31 cellular contexts compared by ENCODE assay signal in the genomic region with DNA sequence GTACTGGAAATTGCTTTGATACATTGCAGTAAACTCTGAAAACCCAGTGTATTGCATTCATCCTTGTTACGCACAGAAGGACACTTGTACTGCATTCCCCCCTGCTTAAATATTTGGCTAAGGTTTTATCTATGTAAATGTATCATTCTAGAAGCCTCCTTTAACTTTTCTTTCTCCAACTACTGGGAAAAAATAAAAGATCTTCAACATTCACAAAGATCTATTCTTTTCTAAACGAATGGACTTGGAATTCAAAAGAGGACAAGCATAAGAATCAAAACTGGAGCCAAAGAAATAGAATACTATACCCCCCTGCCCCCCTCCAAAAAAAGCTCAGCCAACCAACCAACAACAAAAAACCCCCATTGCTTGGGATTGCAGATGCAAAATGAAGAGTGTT.
"Had no signal": no experiment of that assay in that cellular context is flagged by ENCODE, and none has a peak within 500 bp of the region (broad histone marks: within the 10 kb centered on the region; RNA-seq: fewer than 3 reads in every experiment).

No MANE protein-coding gene starts in this region.

- ATAC-seq: activated CD4-positive, CD25-positive, alpha-beta regulatory T cell treated with anti-CD3 and anti-CD28 coated beads, Interleukin-2, amount 50 U/mL, for 24 hours; activated CD8-positive, alpha-beta T cell treated with anti-CD3 and anti-CD28 coated beads for 36 hours; activated naive CD8-positive, alpha-beta T cell treated with anti-CD3 and anti-CD28 coated beads, Interleukin-2, amount 50 U/mL, for 24 hours; activated T-cell treated with anti-CD3 and anti-CD28 coated beads, Interleukin-2, amount 50 U/mL, for 4 hours; activated T-helper 17 cell treated with anti-CD3 and anti-CD28 coated beads, Interleukin-2, amount 50 U/mL, for 72 hours; body of pancreas; effector memory CD8-positive, alpha-beta T cell; gastroesophageal sphincter; T-helper 17 cell had no signal

- H3K9me3 ChIP-seq: adrenal gland, body of pancreas, esophagus squamous epithelium, gastroesophageal sphincter had no signal

- H3K27ac ChIP-seq: adrenal gland, body of pancreas, esophagus squamous epithelium, gastroesophageal sphincter, WERI-Rb-1 had no signal

- H3K27ac Mint-ChIP-seq: activated B cell treated with CpG ODN at 0.5 μM for 24 hours; activated CD8-positive, alpha-beta T cell treated with anti-CD3 and anti-CD28 coated beads for 36 hours; activated naive CD4-positive, alpha-beta T cell treated with anti-CD3 and anti-CD28 coated beads for 36 hours; activated naive CD4-positive, alpha-beta T cell treated with anti-CD3 and anti-CD28 coated beads, Interleukin-2, amount 50 U/mL, for 24 hours; activated naive CD8-positive, alpha-beta T cell treated with anti-CD3 and anti-CD28 coated beads for 36 hours; activated naive CD8-positive, alpha-beta T cell treated with anti-CD3 and anti-CD28 coated beads, Interleukin-2, amount 50 U/mL, for 24 hours; activated T-helper 17 cell treated with anti-CD3 and anti-CD28 coated beads, Interleukin-2, amount 50 U/mL, for 72 hours; effector memory CD8-positive, alpha-beta T cell; T-helper 17 cell; T-helper 2 cell treated with Interferon-gamma antibody and Interleukin-4, amounts not matched to agents 5 μg/mL and 100 μg/mL, for 36 hours had no signal

- H3K27me3 ChIP-seq: adrenal gland, body of pancreas, esophagus squamous epithelium, gastroesophageal sphincter had no signal

- H3K36me3 Mint-ChIP-seq: activated naive CD8-positive, alpha-beta T cell treated with anti-CD3 and anti-CD28 coated beads for 36 hours had no signal

- H3K36me3 ChIP-seq: adrenal gland, WERI-Rb-1 had no signal

- H3K27me3 Mint-ChIP-seq: activated B cell treated with CpG ODN at 0.5 μM for 24 hours; activated CD8-positive, alpha-beta T cell treated with anti-CD3 and anti-CD28 coated beads for 36 hours; activated naive CD4-positive, alpha-beta T cell treated with anti-CD3 and anti-CD28 coated beads, Interleukin-2, amount 50 U/mL, for 24 hours; activated naive CD8-positive, alpha-beta T cell treated with anti-CD3 and anti-CD28 coated beads for 36 hours; activated naive CD8-positive, alpha-beta T cell treated with anti-CD3 and anti-CD28 coated beads, Interleukin-2, amount 50 U/mL, for 24 hours; activated T-helper 17 cell treated with anti-CD3 and anti-CD28 coated beads, Interleukin-2, amount 50 U/mL, for 72 hours; effector memory CD8-positive, alpha-beta T cell; T-helper 17 cell had no signal

- H3K4me1 ChIP-seq: adrenal gland, body of pancreas, esophagus squamous epithelium had no signal

- H3K9me3 Mint-ChIP-seq: activated B cell treated with CpG ODN at 0.5 μM for 24 hours; activated CD8-positive, alpha-beta T cell treated with anti-CD3 and anti-CD28 coated beads for 36 hours; activated naive CD4-positive, alpha-beta T cell treated with anti-CD3 and anti-CD28 coated beads for 36 hours; activated naive CD4-positive, alpha-beta T cell treated with anti-CD3 and anti-CD28 coated beads, Interleukin-2, amount 50 U/mL, for 24 hours; activated naive CD8-positive, alpha-beta T cell treated with anti-CD3 and anti-CD28 coated beads for 36 hours; activated naive CD8-positive, alpha-beta T cell treated with anti-CD3 and anti-CD28 coated beads, Interleukin-2, amount 50 U/mL, for 24 hours; activated T-cell treated with anti-CD3 and anti-CD28 coated beads, Interleukin-2, amount 50 U/mL, for 4 hours; activated T-helper 17 cell treated with anti-CD3 and anti-CD28 coated beads, Interleukin-2, amount 50 U/mL, for 72 hours; effector memory CD8-positive, alpha-beta T cell; T-helper 2 cell treated with Interferon-gamma antibody and Interleukin-4, amounts not matched to agents 5 μg/mL and 100 μg/mL, for 36 hours had no signal

- H3K4me1 Mint-ChIP-seq: activated B cell treated with CpG ODN at 0.5 μM for 24 hours; activated naive CD4-positive, alpha-beta T cell treated with anti-CD3 and anti-CD28 coated beads, Interleukin-2, amount 50 U/mL, for 24 hours; activated naive CD8-positive, alpha-beta T cell treated with anti-CD3 and anti-CD28 coated beads for 36 hours; activated naive CD8-positive, alpha-beta T cell treated with anti-CD3 and anti-CD28 coated beads, Interleukin-2, amount 50 U/mL, for 24 hours; activated T-helper 17 cell treated with anti-CD3 and anti-CD28 coated beads, Interleukin-2, amount 50 U/mL, for 72 hours had no signal

- H3K4me3 ChIP-seq: adrenal gland, body of pancreas, esophagus squamous epithelium, gastroesophageal sphincter had no signal

- DNase-seq: activated B cell treated with CpG ODN at 0.5 μM for 24 hours; activated CD4-positive, alpha-beta T cell treated with anti-CD3 and anti-CD28 coated beads for 48 hours; activated CD4-positive, alpha-beta T cell treated with anti-CD3 and anti-CD28 coated beads, Interleukin-2, amount 50 U/mL, for 1 hour; activated CD4-positive, alpha-beta T cell treated with anti-CD3 and anti-CD28 coated beads, Interleukin-2, amount 50 U/mL, for 48 hours; activated CD8-positive, alpha-beta memory T cell treated with anti-CD3 and anti-CD28 coated beads for 24 hours; activated CD8-positive, alpha-beta T cell treated with anti-CD3 and anti-CD28 coated beads for 36 hours; activated effector memory CD4-positive, alpha-beta T cell treated with Interleukin-2 at 50 U/mL for 16 hours; activated naive CD4-positive, alpha-beta T cell treated with anti-CD3 and anti-CD28 coated beads for 36 hours; activated naive CD8-positive, alpha-beta T cell treated with anti-CD3 and anti-CD28 coated beads for 36 hours; activated naive CD8-positive, alpha-beta T cell treated with anti-CD3 and anti-CD28 coated beads, Interleukin-2, amount 50 U/mL, for 24 hours; activated T-cell treated with anti-CD3 and anti-CD28 coated beads, Interleukin-2, amount 50 U/mL, for 4 hours; adrenal gland; amygdala; aorta; body of pancreas; caudate nucleus; cortex of kidney; dermis blood vessel endothelial cell; effector CD4-positive, alpha-beta T cell; effector memory CD8-positive, alpha-beta T cell; esophagus squamous epithelium; foreskin melanocyte; T-helper 1 cell; T-helper 17 cell; T1000; WERI-Rb-1 had no signal

- H3K4me3 Mint-ChIP-seq: activated B cell treated with CpG ODN at 0.5 μM for 24 hours; activated CD8-positive, alpha-beta T cell treated with anti-CD3 and anti-CD28 coated beads for 36 hours; activated naive CD4-positive, alpha-beta T cell treated with anti-CD3 and anti-CD28 coated beads for 36 hours; activated naive CD4-positive, alpha-beta T cell treated with anti-CD3 and anti-CD28 coated beads, Interleukin-2, amount 50 U/mL, for 24 hours; activated naive CD8-positive, alpha-beta T cell treated with anti-CD3 and anti-CD28 coated beads for 36 hours; activated naive CD8-positive, alpha-beta T cell treated with anti-CD3 and anti-CD28 coated beads, Interleukin-2, amount 50 U/mL, for 24 hours; activated T-cell treated with anti-CD3 and anti-CD28 coated beads, Interleukin-2, amount 50 U/mL, for 4 hours; activated T-helper 17 cell treated with anti-CD3 and anti-CD28 coated beads, Interleukin-2, amount 50 U/mL, for 72 hours; effector memory CD8-positive, alpha-beta T cell; T-helper 17 cell; T-helper 2 cell treated with Interferon-gamma antibody and Interleukin-4, amounts not matched to agents 5 μg/mL and 100 μg/mL, for 36 hours had no signal
